In genomic region chr2:159725713-159726112, GRCh38 we compare ENCODE assay signal across 19 cellular contexts.
"Had no signal": no experiment of that assay in that cellular context is flagged by ENCODE, and none has a peak within 500 bp of the region (broad histone marks: within the 10 kb centered on the region; RNA-seq: fewer than 3 reads in every experiment).

No MANE protein-coding gene starts in this region.

- H3K27me3 ChIP-seq: foreskin keratinocyte, hepatocyte, spleen, upper lobe of left lung had no signal

- H3K27ac Mint-ChIP-seq: activated B cell treated with CpG ODN at 0.5 μM for 24 hours; activated CD4-positive, alpha-beta memory T cell treated with anti-CD3 and anti-CD28 coated beads for 36 hours; brain; dendritic cell treated with granulocyte-macrophage colony-stimulating factor and Interleukin-4, amounts not matched to agents 40 ng/mL and 50 ng/mL, for 4 days had no signal

- H3K27me3 Mint-ChIP-seq: activated B cell treated with CpG ODN at 0.5 μM for 24 hours; activated CD4-positive, alpha-beta memory T cell treated with anti-CD3 and anti-CD28 coated beads for 36 hours; brain; dendritic cell treated with granulocyte-macrophage colony-stimulating factor and Interleukin-4, amounts not matched to agents 40 ng/mL and 50 ng/mL, for 4 days had no signal

- H3K4me1 ChIP-seq: foreskin keratinocyte had no signal

- H3K9me3 Mint-ChIP-seq: activated B cell treated with CpG ODN at 0.5 μM for 24 hours had no signal

- ATAC-seq: foreskin keratinocyte had no signal

- H3K27ac ChIP-seq: foreskin keratinocyte, hepatocyte, spleen, thoracic aorta, upper lobe of left lung had no signal

- DNase-seq: activated B cell treated with CpG ODN at 0.5 μM for 24 hours; activated CD4-positive, alpha-beta memory T cell treated with anti-CD3 and anti-CD28 coated beads for 36 hours; activated CD4-positive, alpha-beta T cell treated with anti-CD3 and anti-CD28 coated beads for 4 hours; activated effector memory CD4-positive, alpha-beta T cell treated with anti-CD3 and anti-CD28 coated beads, Interleukin-2, amount 50 U/mL, for 16 hours; anterior cingulate cortex; caudate nucleus; effector CD4-positive, alpha-beta T cell; foreskin keratinocyte; mesenchymal stem cell; spleen; stimulated activated CD4-positive, alpha-beta T cell treated with anti-CD3 and anti-CD28 coated beads, Interleukin-4, amount 100 ng/mL, for 24 hours; stimulated activated naive CD4-positive, alpha-beta T cell treated with Interleukin-2 at 50 U/mL for 16 hours; T1000; upper lobe of left lung had no signal

- H3K4me3 Mint-ChIP-seq: activated B cell treated with CpG ODN at 0.5 μM for 24 hours; activated CD4-positive, alpha-beta memory T cell treated with anti-CD3 and anti-CD28 coated beads for 36 hours; brain; dendritic cell treated with granulocyte-macrophage colony-stimulating factor and Interleukin-4, amounts not matched to agents 40 ng/mL and 50 ng/mL, for 4 days; neural crest cell had no signal

- H3K4me3 ChIP-seq: hepatocyte, spleen, thoracic aorta, upper lobe of left lung had no signal

- H3K9me3 ChIP-seq: thoracic aorta, upper lobe of left lung had no signal
